12 cellular contexts compared by ENCODE assay signal in the genomic region with DNA sequence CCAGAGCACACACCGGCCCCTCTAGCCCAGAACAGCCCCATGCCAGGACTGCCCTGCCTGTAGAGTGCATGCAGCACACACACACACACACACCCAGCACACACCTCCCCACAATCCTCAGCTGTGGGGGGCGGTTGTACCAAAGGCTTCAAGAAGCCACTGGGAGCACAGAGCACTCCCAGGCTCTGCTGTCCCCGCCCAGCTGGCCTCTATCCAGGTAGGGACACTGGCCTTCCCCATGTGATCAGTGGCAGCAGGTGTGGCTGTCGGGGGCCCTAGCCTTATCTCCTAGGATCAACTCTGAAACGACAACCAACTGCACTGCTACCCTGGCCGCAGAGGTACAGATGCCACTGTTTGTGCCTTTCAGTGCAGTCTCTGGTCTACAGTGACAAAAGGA. TPM values are rescaled to one million over a fixed set of nuclear protein-coding genes. Genes with fewer than 3 reads are reported as not detected.
DNase-seq lines count a peak whose midpoint lies in the region; ATAC-seq, FAIRE-seq and TF ChIP-seq lines count a peak whose summit lies in the region.
"Had no signal": no experiment of that assay in that cellular context is flagged by ENCODE, and none has a peak within 500 bp of the region (broad histone marks: within the 10 kb centered on the region; RNA-seq: fewer than 3 reads in every experiment).

No MANE protein-coding gene starts in this region.

- no peak for TF ChIP-seq RAD21 in neural cell (conservative IDR thresholded peaks at IDR 0.05)

- H2AFZ ChIP-seq in astrocyte (ENCODE audit: low read depth, low read length) (no peak overlapping the region), neural cell (ENCODE audit: low read depth, low read length) (no peak overlapping the region)

- H3K9me3 Mint-ChIP-seq in astrocyte (ENCODE audit: unreplicated experiment), result no peaks in the 10 kb centered on the region

- no peaks in the 10 kb centered on the region for H3K9me2 ChIP-seq in neural cell (ENCODE audit: insufficient read depth, low read length)

- H3K4me3 ChIP-seq in astrocyte (ENCODE audit: insufficient read depth, low read depth, low read length) (no peak overlapping the region), neural cell (ENCODE audit: low read length) (peak overlapping the region; percentile 98)

- H3K27me3 ChIP-seq in astrocyte (ENCODE audit: insufficient read depth, low read length) (no peaks in the 10 kb centered on the region), neural cell (ENCODE audit: insufficient read depth, low read depth, low read length) (no peaks in the 10 kb centered on the region)

- H3K9me3 ChIP-seq in astrocyte (ENCODE audit: insufficient read depth, low read depth, low read length) (no peaks in the 10 kb centered on the region), neural cell (ENCODE audit: low read length) (no peaks in the 10 kb centered on the region)

- peaks cover 50% of the 10 kb centered on the region for H4K20me1 ChIP-seq in astrocyte (ENCODE audit: insufficient read depth, low read length)
- no peaks in the 10 kb centered on the region for H4K20me1 ChIP-seq in neural cell (ENCODE audit: insufficient read depth)

- H3K79me2 ChIP-seq in astrocyte (ENCODE audit: insufficient read depth, low read length) (peaks cover 60% of the 10 kb centered on the region), neural cell (replicated peaks; ENCODE audit: insufficient read depth, low read length) (peaks cover 14% of the 10 kb centered on the region)

- H3K36me3 Mint-ChIP-seq in astrocyte (ENCODE audit: low read depth, unreplicated experiment), result peaks cover 10% of the 10 kb centered on the region

- ATAC-seq in GM18520 (IDR thresholded peaks at IDR 0.05; ENCODE audit: unreplicated experiment) (no peak), HG02973 (IDR thresholded peaks at IDR 0.05; ENCODE audit: unreplicated experiment) (no peak)

- H3K27ac ChIP-seq in astrocyte (ENCODE audit: low read depth, low read length), result no peak overlapping the region
- no peak overlapping the region for H3K27ac ChIP-seq in neural cell (ENCODE audit: low read length)
- H3K27ac ChIP-seq: 22Rv1 had no signal

- H3K9ac ChIP-seq in astrocyte (ENCODE audit: low read length) (no peak overlapping the region), neural cell (ENCODE audit: low read length) (no peak overlapping the region)

- no peak for TF ChIP-seq CTCF in astrocyte (IDR thresholded peaks at IDR 0.05; ENCODE audit: insufficient read depth, low read depth, low read length)
- no peak for TF ChIP-seq CTCF in neural cell (IDR thresholded peaks at IDR 0.05; ENCODE audit: poor library complexity, severe bottlenecking)

- H3K27ac Mint-ChIP-seq in astrocyte (ENCODE audit: unreplicated experiment), result peak overlapping the region; percentile 12

- H3K4me2 ChIP-seq in astrocyte (ENCODE audit: low read length) (peak overlapping the region; percentile 99), neural cell (ENCODE audit: low read length) (peak overlapping the region; percentile 95)

- no peak for FAIRE-seq in astrocyte (lab: Jason Lieb, UNC)

- peak; percentile 51 for DNase-seq in DMS53 (lab: John Stamatoyannopoulos, UW)
- no peak for DNase-seq in DMS53 treated with DMSO at 0.1 percent for 48 hours (lab: John Stamatoyannopoulos, UW; ENCODE audit: unreplicated experiment)
- peak in 63 of 76 experiments; percentile 10 to 78 (median 54) for DNase-seq in HUDEP-2 (lab: John Stamatoyannopoulos, UW; ENCODE audit: unreplicated experiment in 76 of 76)
- no peak for DNase-seq in astrocyte (ENCODE audit: low read depth)
- DNase-seq in stimulated activated CD4-positive, alpha-beta T cell treated with anti-CD3 and anti-CD28 coated beads, Interleukin-1b, Interleukin-23, amount 100 ng/mL, for 48 hours, result no peak
- DNase-seq: NCI-H1930 had no signal

- peaks cover 19% of the 10 kb centered on the region for H3K4me1 ChIP-seq in astrocyte (ENCODE audit: insufficient read depth, low read length)

- peaks cover 16% of the 10 kb centered on the region for H3K4me1 Mint-ChIP-seq in astrocyte (ENCODE audit: low read depth, unreplicated experiment)

- H3K36me3 ChIP-seq in astrocyte (ENCODE audit: insufficient read depth, low read length) (peaks cover 3% of the 10 kb centered on the region), neural cell (ENCODE audit: insufficient read depth, low read length) (no peaks in the 10 kb centered on the region)

- H3F3A ChIP-seq in neural cell (ENCODE audit: insufficient read depth, low read length, poor library complexity, severe bottlenecking), result no peaks in the 10 kb centered on the region

- peak overlapping the region; percentile 94 for H3K4me3 Mint-ChIP-seq in astrocyte (ENCODE audit: unreplicated experiment)

- no peak for TF ChIP-seq EP300 in neural cell (conservative IDR thresholded peaks at IDR 0.05; ENCODE audit: poor library complexity, severe bottlenecking)

- H3K27me3 Mint-ChIP-seq in astrocyte (ENCODE audit: low read depth, unreplicated experiment), result no peaks in the 10 kb centered on the region

TF ChIP-seq in neural cell, 6 proteins besides CTCF, POLR2A, EP300 and RAD21:
- TF ChIP-seq SMC3 (conservative IDR thresholded peaks at IDR 0.05; ENCODE audit: poor library complexity) (no peak), EZH2 (IDR thresholded peaks at IDR 0.05; ENCODE audit: borderline replicate concordance, insufficient read depth, low read length, poor library complexity, severe bottlenecking) (no peak), MXI1 (conservative IDR thresholded peaks at IDR 0.05; ENCODE audit: poor library complexity, severe bottlenecking) (no peak), TAF1 (IDR thresholded peaks at IDR 0.05; ENCODE audit: low read depth) (no peak), POLR2AphosphoS5 (IDR thresholded peaks at IDR 0.05) (no peak)
- TF ChIP-seq, protein P1, sequence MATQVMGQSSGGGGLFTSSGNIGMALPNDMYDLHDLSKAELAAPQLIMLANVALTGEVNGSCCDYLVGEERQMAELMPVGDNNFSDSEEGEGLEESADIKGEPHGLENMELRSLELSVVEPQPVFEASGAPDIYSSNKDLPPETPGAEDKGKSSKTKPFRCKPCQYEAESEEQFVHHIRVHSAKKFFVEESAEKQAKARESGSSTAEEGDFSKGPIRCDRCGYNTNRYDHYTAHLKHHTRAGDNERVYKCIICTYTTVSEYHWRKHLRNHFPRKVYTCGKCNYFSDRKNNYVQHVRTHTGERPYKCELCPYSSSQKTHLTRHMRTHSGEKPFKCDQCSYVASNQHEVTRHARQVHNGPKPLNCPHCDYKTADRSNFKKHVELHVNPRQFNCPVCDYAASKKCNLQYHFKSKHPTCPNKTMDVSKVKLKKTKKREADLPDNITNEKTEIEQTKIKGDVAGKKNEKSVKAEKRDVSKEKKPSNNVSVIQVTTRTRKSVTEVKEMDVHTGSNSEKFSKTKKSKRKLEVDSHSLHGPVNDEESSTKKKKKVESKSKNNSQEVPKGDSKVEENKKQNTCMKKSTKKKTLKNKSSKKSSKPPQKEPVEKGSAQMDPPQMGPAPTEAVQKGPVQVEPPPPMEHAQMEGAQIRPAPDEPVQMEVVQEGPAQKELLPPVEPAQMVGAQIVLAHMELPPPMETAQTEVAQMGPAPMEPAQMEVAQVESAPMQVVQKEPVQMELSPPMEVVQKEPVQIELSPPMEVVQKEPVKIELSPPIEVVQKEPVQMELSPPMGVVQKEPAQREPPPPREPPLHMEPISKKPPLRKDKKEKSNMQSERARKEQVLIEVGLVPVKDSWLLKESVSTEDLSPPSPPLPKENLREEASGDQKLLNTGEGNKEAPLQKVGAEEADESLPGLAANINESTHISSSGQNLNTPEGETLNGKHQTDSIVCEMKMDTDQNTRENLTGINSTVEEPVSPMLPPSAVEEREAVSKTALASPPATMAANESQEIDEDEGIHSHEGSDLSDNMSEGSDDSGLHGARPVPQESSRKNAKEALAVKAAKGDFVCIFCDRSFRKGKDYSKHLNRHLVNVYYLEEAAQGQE (IDR thresholded peaks at IDR 0.05; ENCODE audit: borderline replicate concordance), result no peak

RNA-seq across cellular contexts. Expression of gene ANAPC2, which starts 2.0 kb away (rescaled TPM):
- 39.2 and 39.7 TPM in 2 replicates for total RNA-seq in astrocyte
- 38.1 and 47.2 TPM in 2 replicates for polyA plus RNA-seq in neural cell
- 30.6 and 42.4 TPM in 2 replicates for polyA minus RNA-seq in neural cell

RNA-seq across cellular contexts. Expression of gene SSNA1, which starts 2.1 kb away (rescaled TPM):
- total RNA-seq in astrocyte, result 49.1 and 52.7 TPM in 2 replicates
- polyA plus RNA-seq in neural cell, result 170 and 195 TPM in 2 replicates
- 51.7 and 63.3 TPM in 2 replicates for polyA minus RNA-seq in neural cell

RNA-seq across cellular contexts. Expression of gene TPRN, which starts 14.2 kb away (rescaled TPM):
- 16.0 and 17.2 TPM in 2 replicates for total RNA-seq in astrocyte
- polyA plus RNA-seq in neural cell, result 8.1 TPM in 2 replicates
- polyA minus RNA-seq in neural cell, result 10.3 and 10.7 TPM in 2 replicates

RNA-seq across cellular contexts. Expression of gene TMEM210, which starts 14.5 kb away (rescaled TPM):
- total RNA-seq in astrocyte, result not detected in 2 replicates
- polyA plus RNA-seq in neural cell, result not detected in 2 replicates
- polyA minus RNA-seq in neural cell, result not detected in 2 replicates
- total RNA-seq: Daoy, lung microvascular endothelial cell had no signal

RNA-seq across cellular contexts. Expression of gene LRRC26, which starts 16.5 kb away (rescaled TPM):
- total RNA-seq in astrocyte, result not detected in 2 replicates
- 2.2 and 3.2 TPM in 2 replicates for polyA plus RNA-seq in neural cell
- 3.7 and 3.9 TPM in 2 replicates for polyA minus RNA-seq in neural cell
- total RNA-seq: Daoy, lung microvascular endothelial cell had no signal

Comparison
In these comparisons a context has a peak if more than half of its experiments do, and no peak if none do; other contexts are left out.
1. DNase-seq: peak in DMS53 (single experiment) and HUDEP-2 (63 of 76); none in DMS53 treated with DMSO at 0.1 percent for 48 hours (single experiment), astrocyte (single experiment) and stimulated activated CD4-positive, alpha-beta T cell treated with anti-CD3 and anti-CD28 coated beads, Interleukin-1b, Interleukin-23, amount 100 ng/mL, for 48 hours (single experiment).